ENCODE assay signal across 13 cellular contexts in the genomic region with DNA sequence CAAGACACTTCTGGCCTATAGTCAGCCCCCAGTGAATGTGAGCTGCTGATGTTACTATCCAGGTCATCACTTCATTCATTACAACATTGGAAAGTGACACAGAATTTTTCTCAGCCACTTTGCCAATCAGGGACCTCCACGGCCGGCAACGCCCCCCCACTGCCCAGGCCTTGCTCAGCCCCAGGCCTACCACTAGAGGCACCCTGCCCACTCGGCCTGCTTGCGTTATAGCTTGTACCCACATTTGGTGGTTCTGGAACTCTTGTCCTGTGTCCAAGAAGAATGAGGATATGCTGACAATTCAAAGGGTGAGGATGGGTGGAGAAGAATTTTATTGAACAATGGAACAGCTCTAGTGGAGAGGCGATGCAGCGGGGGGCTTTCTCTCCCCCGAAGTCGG.
DNase-seq lines count a peak whose midpoint lies in the region; ATAC-seq, FAIRE-seq and TF ChIP-seq lines count a peak whose summit lies in the region.
"Had no signal": no experiment of that assay in that cellular context is flagged by ENCODE, and none has a peak within 500 bp of the region (broad histone marks: within the 10 kb centered on the region; RNA-seq: fewer than 3 reads in every experiment).

No MANE protein-coding gene starts in this region.

- no peak for TF ChIP-seq EP300 in sigmoid colon (IDR thresholded peaks at IDR 0.05)

- H3K36me3 Mint-ChIP-seq in WTC11: peaks cover 12% of the 10 kb centered on the region
- H3K36me3 Mint-ChIP-seq: memory B cell; stimulated activated naive B cell treated with anti-CD40 and anti-IgM and Interleukin-4, amounts not matched to agents 10 μg/mL and 1 μg/mL and 100 μg/mL, for 72 hours had no signal

- H3K9me3 ChIP-seq in lower lobe of right lung (no peaks in the 10 kb centered on the region), sigmoid colon (no peaks in the 10 kb centered on the region)
- H3K9me3 ChIP-seq: gastrocnemius medialis had no signal

- POLR2A ChIA-PET in WTC11 (lab: Charles Lee): no interaction called here

- H3K4me3 ChIP-seq in AG10803 (ENCODE audit: low read length) (no peak overlapping the region), lower lobe of right lung (no peak overlapping the region), sigmoid colon (no peak overlapping the region)
- H3K4me3 ChIP-seq: gastrocnemius medialis, skin epidermis had no signal

- H3K4me1 ChIP-seq in lower lobe of right lung: no peaks in the 10 kb centered on the region
- H3K4me1 ChIP-seq in sigmoid colon: peaks cover 0 to 46% (median 32%) of the 10 kb centered on the region in 4 donors
- H3K4me1 ChIP-seq: gastrocnemius medialis had no signal

- no peak overlapping the region for H3K27ac Mint-ChIP-seq in WTC11
- H3K27ac Mint-ChIP-seq: memory B cell; stimulated activated naive B cell treated with anti-CD40 and anti-IgM and Interleukin-4, amounts not matched to agents 10 μg/mL and 1 μg/mL and 100 μg/mL, for 72 hours had no signal

- H3K27me3 ChIP-seq in lower lobe of right lung (ENCODE audit: low read depth) (no peaks in the 10 kb centered on the region), sigmoid colon (no peaks in the 10 kb centered on the region)
- H3K27me3 ChIP-seq: gastrocnemius medialis had no signal

- no peak for TF ChIP-seq POLR2A in GM12892 (IDR thresholded peaks at IDR 0.05; ENCODE audit: low read depth, low read length)
- no peak for TF ChIP-seq POLR2A in sigmoid colon (IDR thresholded peaks at IDR 0.05)

- H3K27me3 Mint-ChIP-seq in WTC11 (ENCODE audit: low read depth): peaks cover 23% of the 10 kb centered on the region

- 67 to 89% methylated on average over 9 of the region's 9 CpGs for WGBS in sigmoid colon, 2 donors

- FAIRE-seq in GM12892 (lab: Jason Lieb, UNC) (peak; percentile 56), RCC 7860 (lab: Jason Lieb, UNC) (no peak)

- CTCF ChIA-PET in WTC11 (lab: Charles Lee): interaction anchor here (0.9 to 5.3 kb wide), 28 partner anchors 9 to 201 kb away, joined by 3 to 36 read pairs (median 5); no protein-coding TSS in a partner anchor

- ATAC-seq in WTC11 (peak; percentile 18), lower lobe of right lung (no peak), HG02798 (IDR thresholded peaks at IDR 0.05; ENCODE audit: poor library complexity, unreplicated experiment) (no peak)
- ATAC-seq: gastrocnemius medialis had no signal

- no peak overlapping the region for H3K27ac ChIP-seq in lower lobe of right lung
- no peak overlapping the region for H3K27ac ChIP-seq in sigmoid colon
- H3K27ac ChIP-seq: skin epidermis had no signal

- H3K9me3 Mint-ChIP-seq in WTC11: peaks cover 8% of the 10 kb centered on the region
- H3K9me3 Mint-ChIP-seq: stimulated activated naive B cell treated with anti-CD40 and anti-IgM and Interleukin-4, amounts not matched to agents 10 μg/mL and 1 μg/mL and 100 μg/mL, for 72 hours had no signal

- no peak overlapping the region for H3K4me3 Mint-ChIP-seq in WTC11
- H3K4me3 Mint-ChIP-seq: memory B cell; stimulated activated naive B cell treated with anti-CD40 and anti-IgM and Interleukin-4, amounts not matched to agents 10 μg/mL and 1 μg/mL and 100 μg/mL, for 72 hours had no signal

- DNase-seq in AG10803 (ENCODE audit: low read depth) (no peak), GM12892 (ENCODE audit: insufficient read length) (no peak), WTC11 (ENCODE audit: low spot score) (peak; percentile 51), lower lobe of right lung (no peak), RCC 7860 (ENCODE audit: low spot score) (no peak), sigmoid colon (no peak)
- no peak for DNase-seq in activated effector memory CD4-positive, alpha-beta T cell treated with Interleukin-2 at 50 U/mL for 16 hours
- DNase-seq: gastrocnemius medialis; SIG-M5; stimulated activated naive B cell treated with anti-CD40 and anti-IgM and Interleukin-4, amounts not matched to agents 10 μg/mL and 1 μg/mL and 100 μg/mL, for 72 hours had no signal

- intact Hi-C loops in lower lobe of right lung (cut with DNase I): no loop called here
- intact Hi-C loops in sigmoid colon (cut with DNase I): no loop called here

- H3K4me1 Mint-ChIP-seq in WTC11: peaks cover 41% of the 10 kb centered on the region
- H3K4me1 Mint-ChIP-seq: memory B cell; stimulated activated naive B cell treated with anti-CD40 and anti-IgM and Interleukin-4, amounts not matched to agents 10 μg/mL and 1 μg/mL and 100 μg/mL, for 72 hours had no signal

- TF ChIP-seq CTCF in AG10803 (conservative IDR thresholded peaks at IDR 0.05; ENCODE audit: low read length) (peak; percentile 27; the same call in 1 of the 2 replicates), WTC11 (IDR thresholded peaks at IDR 0.05) (no peak), lower lobe of right lung (IDR thresholded peaks at IDR 0.05) (peak; percentile 25), sigmoid colon (IDR thresholded peaks at IDR 0.05) (no peak)

- no peaks in the 10 kb centered on the region for H3K36me3 ChIP-seq in lower lobe of right lung
- no peaks in the 10 kb centered on the region for H3K36me3 ChIP-seq in sigmoid colon
- H3K36me3 ChIP-seq: gastrocnemius medialis had no signal

TF ChIP-seq in WTC11, 78 proteins besides CTCF, POLR2A, EP300 and RAD21:
- TF ChIP-seq, protein P1, sequence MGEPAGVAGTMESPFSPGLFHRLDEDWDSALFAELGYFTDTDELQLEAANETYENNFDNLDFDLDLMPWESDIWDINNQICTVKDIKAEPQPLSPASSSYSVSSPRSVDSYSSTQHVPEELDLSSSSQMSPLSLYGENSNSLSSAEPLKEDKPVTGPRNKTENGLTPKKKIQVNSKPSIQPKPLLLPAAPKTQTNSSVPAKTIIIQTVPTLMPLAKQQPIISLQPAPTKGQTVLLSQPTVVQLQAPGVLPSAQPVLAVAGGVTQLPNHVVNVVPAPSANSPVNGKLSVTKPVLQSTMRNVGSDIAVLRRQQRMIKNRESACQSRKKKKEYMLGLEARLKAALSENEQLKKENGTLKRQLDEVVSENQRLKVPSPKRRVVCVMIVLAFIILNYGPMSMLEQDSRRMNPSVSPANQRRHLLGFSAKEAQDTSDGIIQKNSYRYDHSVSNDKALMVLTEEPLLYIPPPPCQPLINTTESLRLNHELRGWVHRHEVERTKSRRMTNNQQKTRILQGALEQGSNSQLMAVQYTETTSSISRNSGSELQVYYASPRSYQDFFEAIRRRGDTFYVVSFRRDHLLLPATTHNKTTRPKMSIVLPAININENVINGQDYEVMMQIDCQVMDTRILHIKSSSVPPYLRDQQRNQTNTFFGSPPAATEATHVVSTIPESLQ (CRISPR knock-in tag; IDR thresholded peaks at IDR 0.05): no peak
- TF ChIP-seq, protein P2, sequence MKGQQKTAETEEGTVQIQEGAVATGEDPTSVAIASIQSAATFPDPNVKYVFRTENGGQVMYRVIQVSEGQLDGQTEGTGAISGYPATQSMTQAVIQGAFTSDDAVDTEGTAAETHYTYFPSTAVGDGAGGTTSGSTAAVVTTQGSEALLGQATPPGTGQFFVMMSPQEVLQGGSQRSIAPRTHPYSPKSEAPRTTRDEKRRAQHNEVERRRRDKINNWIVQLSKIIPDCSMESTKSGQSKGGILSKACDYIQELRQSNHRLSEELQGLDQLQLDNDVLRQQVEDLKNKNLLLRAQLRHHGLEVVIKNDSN (CRISPR knock-in tag; IDR thresholded peaks at IDR 0.05): no peak
- no peak for TF ChIP-seq RELA (CRISPR knock-in tag; IDR thresholded peaks at IDR 0.05; ENCODE audit: borderline replicate concordance)
- TF ChIP-seq, protein P3, sequence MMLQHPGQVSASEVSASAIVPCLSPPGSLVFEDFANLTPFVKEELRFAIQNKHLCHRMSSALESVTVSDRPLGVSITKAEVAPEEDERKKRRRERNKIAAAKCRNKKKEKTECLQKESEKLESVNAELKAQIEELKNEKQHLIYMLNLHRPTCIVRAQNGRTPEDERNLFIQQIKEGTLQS (CRISPR knock-in tag; conservative IDR thresholded peaks at IDR 0.05): no peak
- TF ChIP-seq, protein P4, sequence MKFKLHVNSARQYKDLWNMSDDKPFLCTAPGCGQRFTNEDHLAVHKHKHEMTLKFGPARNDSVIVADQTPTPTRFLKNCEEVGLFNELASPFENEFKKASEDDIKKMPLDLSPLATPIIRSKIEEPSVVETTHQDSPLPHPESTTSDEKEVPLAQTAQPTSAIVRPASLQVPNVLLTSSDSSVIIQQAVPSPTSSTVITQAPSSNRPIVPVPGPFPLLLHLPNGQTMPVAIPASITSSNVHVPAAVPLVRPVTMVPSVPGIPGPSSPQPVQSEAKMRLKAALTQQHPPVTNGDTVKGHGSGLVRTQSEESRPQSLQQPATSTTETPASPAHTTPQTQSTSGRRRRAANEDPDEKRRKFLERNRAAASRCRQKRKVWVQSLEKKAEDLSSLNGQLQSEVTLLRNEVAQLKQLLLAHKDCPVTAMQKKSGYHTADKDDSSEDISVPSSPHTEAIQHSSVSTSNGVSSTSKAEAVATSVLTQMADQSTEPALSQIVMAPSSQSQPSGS (CRISPR knock-in tag; IDR thresholded peaks at IDR 0.05; ENCODE audit: borderline replicate concordance, low read depth): no peak
- TF ChIP-seq ZNF263 (CRISPR knock-in tag; IDR thresholded peaks at IDR 0.05; ENCODE audit: low read depth): no peak

Comparison
In these comparisons a context has a peak if more than half of its experiments do, and no peak if none do; other contexts are left out.
1. CTCF ChIP-seq: peak in AG10803 (single experiment) and lower lobe of right lung (single experiment); none in WTC11 (single experiment) and sigmoid colon (0 of 4).